24 cellular contexts compared by ENCODE assay signal in genomic region chr9:14389622-14390021, GRCh38.
"Had no signal": no experiment of that assay in that cellular context is flagged by ENCODE, and none has a peak within 500 bp of the region (broad histone marks: within the 10 kb centered on the region; RNA-seq: fewer than 3 reads in every experiment).

No MANE protein-coding gene starts in this region.

- H3K4me1 ChIP-seq: esophagus muscularis mucosa, gastroesophageal sphincter, left lung, lower lobe of right lung had no signal

- H3K27ac ChIP-seq: coronary artery, dorsolateral prefrontal cortex, esophagus muscularis mucosa, gastroesophageal sphincter, heart left ventricle, hepatocyte, left lung, lower lobe of right lung had no signal

- H3K4me3 ChIP-seq: coronary artery, dorsolateral prefrontal cortex, esophagus muscularis mucosa, gastroesophageal sphincter, heart left ventricle, hepatocyte, left lung, lower lobe of right lung, mucosa of descending colon had no signal

- H3K27me3 ChIP-seq: dorsolateral prefrontal cortex, esophagus muscularis mucosa, gastroesophageal sphincter, heart left ventricle, hepatocyte, left lung had no signal

- H3K36me3 ChIP-seq: esophagus muscularis mucosa, gastroesophageal sphincter, heart left ventricle, left lung, lower lobe of right lung had no signal

- H3K9me3 ChIP-seq: left lung had no signal

- H3K4me2 ChIP-seq: hepatocyte had no signal

- DNase-seq: dermis blood vessel endothelial cell; dorsolateral prefrontal cortex; effector CD4-positive, alpha-beta T cell; effector memory CD4-positive, alpha-beta T cell; foreskin melanocyte; heart left ventricle; hypothalamus; immature natural killer cell; islet precursor cell; kidney; kidney glomerular epithelial cell; left colon; left lung; left ventricle myocardium superior; lower lobe of right lung; mesenchymal stem cell; mucosa of descending colon; naive B cell had no signal

- H3K79me2 ChIP-seq: hepatocyte had no signal

- ATAC-seq: gastroesophageal sphincter, heart left ventricle, left colon, left lung, left ventricle myocardium superior, lower lobe of right lung, mucosa of descending colon had no signal

- FAIRE-seq: colon, endothelial cell of umbilical vein, kidney had no signal

- H2AFZ ChIP-seq: hepatocyte had no signal
